31 cellular contexts compared by ENCODE assay signal in genomic region chr17:79887451-79887991, GRCh38.
"Had no signal": no experiment of that assay in that cellular context is flagged by ENCODE, and none has a peak within 500 bp of the region (broad histone marks: within the 10 kb centered on the region; RNA-seq: fewer than 3 reads in every experiment).

No MANE protein-coding gene starts in this region.

- H3K4me1 ChIP-seq: colonic mucosa, parathyroid adenoma, prostate gland, testis, tibial artery had no signal

- H3K4me3 Mint-ChIP-seq: dendritic cell treated with granulocyte-macrophage colony-stimulating factor and Interleukin-4, amounts not matched to agents 40 ng/mL and 50 ng/mL, for 4 days; immature natural killer cell; mesothelial cell of epicardium; naive B cell; natural killer cell treated with Interleukin-12 subunit alpha and Interleukin-12 subunit beta and Interleukin-15 and Interleukin-18, amount 100 ng/mL, for 72 hours; neural crest cell; stimulated activated memory B cell treated with anti-CD40 and anti-IgM and Interleukin-4, amounts not matched to agents 10 μg/mL and 1 μg/mL and 100 μg/mL, for 72 hours; type B pancreatic cell had no signal

- H3K36me3 ChIP-seq: colonic mucosa, esophagus squamous epithelium, lower lobe of right lung, prostate gland, right atrium auricular region, tibial artery had no signal

- H3K9me3 Mint-ChIP-seq: dendritic cell treated with granulocyte-macrophage colony-stimulating factor and Interleukin-4, amounts not matched to agents 40 ng/mL and 50 ng/mL, for 4 days; immature natural killer cell; mesothelial cell of epicardium; natural killer cell treated with Interleukin-12 subunit alpha and Interleukin-12 subunit beta and Interleukin-15 and Interleukin-18, amount 100 ng/mL, for 72 hours; neural crest cell; stimulated activated memory B cell treated with anti-CD40 and anti-IgM and Interleukin-4, amounts not matched to agents 10 μg/mL and 1 μg/mL and 100 μg/mL, for 72 hours had no signal

- H3K4me1 Mint-ChIP-seq: immature natural killer cell; naive B cell; neural crest cell; stimulated activated memory B cell treated with anti-CD40 and anti-IgM and Interleukin-4, amounts not matched to agents 10 μg/mL and 1 μg/mL and 100 μg/mL, for 72 hours had no signal

- DNase-seq: colonic mucosa; effector CD8-positive, alpha-beta T cell; erythroblast; esophagus squamous epithelium; foreskin melanocyte; glutamatergic neuron; hypothalamus; immature natural killer cell; islet precursor cell; kidney glomerular epithelial cell; left ventricle myocardium superior; lower lobe of right lung; mucosa of descending colon; naive B cell; stimulated activated CD4-positive, alpha-beta T cell treated with anti-CD3 and anti-CD28 coated beads, Interleukin-2, amount 100 ng/mL, for 24 hours; stimulated activated CD4-positive, alpha-beta T cell treated with anti-CD3 and anti-CD28 coated beads, Interleukin-4, amount 100 ng/mL, for 24 hours; stimulated activated naive CD8-positive, alpha-beta T cell treated with anti-CD3 and anti-CD28 coated beads, Interleukin-15, Interleukin-2, amounts not matched to agents 100 U/mL and 50 U/mL, for 24 hours; substantia nigra; testis had no signal

- H3K36me3 Mint-ChIP-seq: immature natural killer cell; mesothelial cell of epicardium; natural killer cell treated with Interleukin-12 subunit alpha and Interleukin-12 subunit beta and Interleukin-15 and Interleukin-18, amount 100 ng/mL, for 72 hours; stimulated activated memory B cell treated with anti-CD40 and anti-IgM and Interleukin-4, amounts not matched to agents 10 μg/mL and 1 μg/mL and 100 μg/mL, for 72 hours; type B pancreatic cell had no signal

- ATAC-seq: left ventricle myocardium superior; lower lobe of right lung; mucosa of descending colon; natural killer cell treated with Interleukin-12 subunit alpha and Interleukin-12 subunit beta and Interleukin-15 and Interleukin-18, amount 100 ng/mL, for 72 hours; sciatic nerve; stimulated activated memory B cell treated with anti-CD40 and anti-IgM and Interleukin-4, amounts not matched to agents 10 μg/mL and 1 μg/mL and 100 μg/mL, for 72 hours; stimulated activated naive CD8-positive, alpha-beta T cell treated with anti-CD3 and anti-CD28 coated beads, Interleukin-15, Interleukin-2, amounts not matched to agents 100 U/mL and 50 U/mL, for 24 hours had no signal

- H3K27ac Mint-ChIP-seq: dendritic cell treated with granulocyte-macrophage colony-stimulating factor and Interleukin-4, amounts not matched to agents 40 ng/mL and 50 ng/mL, for 4 days; immature natural killer cell; mesothelial cell of epicardium; natural killer cell treated with Interleukin-12 subunit alpha and Interleukin-12 subunit beta and Interleukin-15 and Interleukin-18, amount 100 ng/mL, for 72 hours; stimulated activated memory B cell treated with anti-CD40 and anti-IgM and Interleukin-4, amounts not matched to agents 10 μg/mL and 1 μg/mL and 100 μg/mL, for 72 hours had no signal

- H3K9me3 ChIP-seq: colonic mucosa, esophagus squamous epithelium, lower lobe of right lung, mucosa of descending colon, prostate gland, right atrium auricular region, testis, tibial artery had no signal

- H3K4me3 ChIP-seq: colonic mucosa, esophagus squamous epithelium, lower lobe of right lung, mucosa of descending colon, prostate gland, right atrium auricular region, smooth muscle cell, testis, tibial artery had no signal

- H3K27me3 ChIP-seq: right atrium auricular region, testis had no signal
